ENCODE assay signal across 14 cellular contexts in genomic region chr10:103709341-103709920, GRCh38.
DNase-seq lines count a peak whose midpoint lies in the region; ATAC-seq, FAIRE-seq and TF ChIP-seq lines count a peak whose summit lies in the region.
"Had no signal": no experiment of that assay in that cellular context is flagged by ENCODE, and none has a peak within 500 bp of the region (broad histone marks: within the 10 kb centered on the region; RNA-seq: fewer than 3 reads in every experiment).

No MANE protein-coding gene starts in this region.

- no peaks in the 10 kb centered on the region for H3K36me3 Mint-ChIP-seq in astrocyte (ENCODE audit: low read depth, unreplicated experiment)
- H3K36me3 Mint-ChIP-seq: mesothelial cell of epicardium had no signal

- ATAC-seq in HG03354 (IDR thresholded peaks at IDR 0.05; ENCODE audit: poor library complexity, severe bottlenecking, unreplicated experiment) = no peak
- ATAC-seq: heart right ventricle, right lobe of liver had no signal

- H2AFZ ChIP-seq in astrocyte (ENCODE audit: low read depth, low read length) = no peak overlapping the region

- DNase-seq in ACHN = peak; percentile 35
- DNase-seq in HPDE6-E6E7 (ENCODE audit: extremely low spot score) = peak; percentile 50
- peak; percentile 41 for DNase-seq in astrocyte (ENCODE audit: low read depth)
- peak; percentile 80 for DNase-seq in hepatic stellate cell (ENCODE audit: low spot score)
- no peak for DNase-seq in NOMO-1 treated with DMSO at 0.1 percent for 48 hours (lab: John Stamatoyannopoulos, UW; ENCODE audit: unreplicated experiment)
- no peak for DNase-seq in NCI-H524 treated with DMSO at 0.1 percent for 48 hours (lab: John Stamatoyannopoulos, UW)
- DNase-seq in GOT3 (lab: John Stamatoyannopoulos, UW) = no peak
- DNase-seq: activated T-cell treated with anti-CD3 and anti-CD28 coated beads, Interleukin-2, amount 50 U/mL, for 48 hours; heart right ventricle; NCI-H1694; right lobe of liver had no signal

- H3K4me1 ChIP-seq in astrocyte (ENCODE audit: insufficient read depth, low read length) = peaks cover 8% of the 10 kb centered on the region
- H3K4me1 ChIP-seq: right lobe of liver had no signal

- H3K79me2 ChIP-seq in astrocyte (ENCODE audit: insufficient read depth, low read length) = no peaks in the 10 kb centered on the region

- H3K36me3 ChIP-seq in astrocyte (ENCODE audit: insufficient read depth, low read length) = no peaks in the 10 kb centered on the region
- H3K36me3 ChIP-seq: heart right ventricle, right lobe of liver had no signal

- peaks cover 11% of the 10 kb centered on the region for H3K4me1 Mint-ChIP-seq in astrocyte (ENCODE audit: low read depth, unreplicated experiment)

- peak overlapping the region; percentile 30 for H3K4me2 ChIP-seq in astrocyte (ENCODE audit: low read length)

- H3K9me3 ChIP-seq in astrocyte (ENCODE audit: insufficient read depth, low read depth, low read length) = no peaks in the 10 kb centered on the region
- H3K9me3 ChIP-seq: heart right ventricle, right lobe of liver had no signal

- in situ Hi-C loops in ACHN (cut with HindIII; ENCODE audit: low pct_ligation_motif_present, low pct_unique_long_range_greater_than_20kb, low sequenced_read_pairs) = loop anchor here (25.0 kb wide), 1 partner anchor 153 kb away; the partner anchor contains the start of gene SH3PXD2A

- H3K4me3 Mint-ChIP-seq in astrocyte (ENCODE audit: unreplicated experiment) = no peak overlapping the region
- H3K4me3 Mint-ChIP-seq: mesothelial cell of epicardium had no signal

- peak overlapping the region; percentile 23 for H3K27ac Mint-ChIP-seq in astrocyte (ENCODE audit: unreplicated experiment)
- H3K27ac Mint-ChIP-seq: mesothelial cell of epicardium had no signal

- no peaks in the 10 kb centered on the region for H3K27me3 ChIP-seq in astrocyte (ENCODE audit: insufficient read depth, low read length)
- H3K27me3 ChIP-seq: heart right ventricle, right lobe of liver had no signal

- peak; percentile 60 for FAIRE-seq in astrocyte (lab: Jason Lieb, UNC)

- H3K27me3 Mint-ChIP-seq in astrocyte (ENCODE audit: low read depth, unreplicated experiment) = no peaks in the 10 kb centered on the region

- H3K9me3 Mint-ChIP-seq in astrocyte (ENCODE audit: unreplicated experiment) = no peaks in the 10 kb centered on the region
- H3K9me3 Mint-ChIP-seq: mesothelial cell of epicardium had no signal

- H3K27ac ChIP-seq in astrocyte (ENCODE audit: low read depth, low read length) = no peak overlapping the region
- H3K27ac ChIP-seq: heart right ventricle, HL-60, right lobe of liver had no signal

- no peak overlapping the region for H3K4me3 ChIP-seq in astrocyte (ENCODE audit: insufficient read depth, low read depth, low read length)
- H3K4me3 ChIP-seq: heart right ventricle, right lobe of liver had no signal

- no peak for TF ChIP-seq CTCF in astrocyte (IDR thresholded peaks at IDR 0.05; ENCODE audit: insufficient read depth, low read depth, low read length)

- H3K9ac ChIP-seq in astrocyte (ENCODE audit: low read length) = no peak overlapping the region

- peaks cover 3% of the 10 kb centered on the region for H4K20me1 ChIP-seq in astrocyte (ENCODE audit: insufficient read depth, low read length)

Comparison
In these comparisons a context has a peak if more than half of its experiments do, and no peak if none do; other contexts are left out.
1. DNase-seq: peak in ACHN (single experiment), HPDE6-E6E7 (single experiment), astrocyte (single experiment) and hepatic stellate cell (single experiment); none in NOMO-1 treated with DMSO at 0.1 percent for 48 hours (single experiment), NCI-H524 treated with DMSO at 0.1 percent for 48 hours (single experiment) and GOT3 (single experiment).